ENCODE assay signal across 13 cellular contexts in the genomic region with DNA sequence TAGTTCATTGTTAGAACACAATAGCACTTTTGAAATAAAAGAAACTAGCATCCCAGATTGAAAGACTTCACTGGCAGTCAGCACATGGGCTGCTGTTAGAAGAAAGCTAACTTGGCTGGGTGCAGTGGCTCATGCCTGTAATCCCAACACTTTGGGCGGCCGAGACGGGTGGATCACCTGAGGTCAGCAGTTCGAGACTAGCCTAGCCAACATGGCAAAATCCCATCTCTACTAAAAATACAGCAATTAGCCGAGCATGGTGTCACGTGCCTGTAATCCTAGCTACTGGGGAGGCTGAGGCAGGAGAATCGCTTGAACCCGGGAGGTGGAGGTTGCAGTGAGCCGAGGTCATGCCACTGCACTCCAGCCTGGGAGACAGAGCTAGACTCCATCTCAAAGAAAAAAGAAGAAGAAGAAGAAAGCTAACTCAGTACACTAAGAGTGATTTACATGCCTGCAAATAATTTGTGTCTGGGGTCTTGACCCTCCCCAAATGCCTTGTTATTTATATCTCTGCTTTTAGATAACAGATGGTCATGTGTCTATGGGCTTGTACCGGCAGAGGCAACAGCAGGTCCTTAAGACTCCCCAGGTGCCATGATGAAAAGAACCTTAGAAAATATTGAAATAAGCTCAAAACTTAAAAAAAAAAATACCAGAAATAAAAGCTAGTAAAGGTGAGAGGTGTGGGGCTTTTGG. TPM values are rescaled to one million over a fixed set of nuclear protein-coding genes. Genes with fewer than 3 reads are reported as not detected.
DNase-seq lines count a peak whose midpoint lies in the region; ATAC-seq, FAIRE-seq and TF ChIP-seq lines count a peak whose summit lies in the region.
"Had no signal": no experiment of that assay in that cellular context is flagged by ENCODE, and none has a peak within 500 bp of the region (broad histone marks: within the 10 kb centered on the region; RNA-seq: fewer than 3 reads in every experiment).

No MANE protein-coding gene starts in this region.

- H3K36me3 ChIP-seq in HAP-1 (replicated peaks) (peaks cover 48% of the 10 kb centered on the region), WERI-Rb-1 (peaks cover 6% of the 10 kb centered on the region), small intestine (ENCODE audit: control insufficient read depth in 2 of 2, insufficient read depth in 2 of 2, low read length in 2 of 2) (peaks cover 0 to 2% of the 10 kb centered on the region in 2 donors), A673 (ENCODE audit: insufficient read depth, low read length, poor library complexity, severe bottlenecking) (no peaks in the 10 kb centered on the region)

- intact Hi-C loops in A673 (cut with micrococcal nuclease; ENCODE audit: unreplicated experiment): no loop called here

- no peak overlapping the region for H3K27ac Mint-ChIP-seq in activated CD4-positive, alpha-beta memory T cell treated with anti-CD3 and anti-CD28 coated beads, Interleukin-2, amount 10 ng/mL, durations not matched to agents 7 days and 5 days
- H3K27ac Mint-ChIP-seq: stimulated activated naive CD8-positive, alpha-beta T cell treated with anti-CD3 and anti-CD28 coated beads, Interleukin-15, Interleukin-2, amounts not matched to agents 100 ng/mL and 50 ng/mL, for 24 hours had no signal

- H3K9me3 ChIP-seq in HAP-1 (no peaks in the 10 kb centered on the region), WERI-Rb-1 (ENCODE audit: severe bottlenecking) (no peaks in the 10 kb centered on the region), small intestine (ENCODE audit: control insufficient read depth, low read depth) (no peaks in the 10 kb centered on the region), A673 (ENCODE audit: low read depth, low read length, poor library complexity, severe bottlenecking) (no peaks in the 10 kb centered on the region)

- no peak for ATAC-seq in HG03457 (IDR thresholded peaks at IDR 0.05; ENCODE audit: unreplicated experiment)

- in situ Hi-C loops in HAP-1 (cut with MboI; ENCODE audit: low sequenced_read_pairs) (no loop called here), ACHN (cut with HindIII; ENCODE audit: low pct_ligation_motif_present, low pct_unique_long_range_greater_than_20kb, low sequenced_read_pairs) (no loop called here)

- H3K4me1 ChIP-seq in HAP-1 (peaks cover 61% of the 10 kb centered on the region), small intestine (ENCODE audit: control insufficient read depth in 2 of 2, insufficient read depth in 1 of 2, low read depth in 1 of 2, low read length in 1 of 2) (peaks cover 4 to 22% of the 10 kb centered on the region in 2 donors), A673 (ENCODE audit: insufficient read depth, low read length, poor library complexity, severe bottlenecking) (peaks cover 28% of the 10 kb centered on the region)

- peaks cover 7% of the 10 kb centered on the region for H3K27me3 Mint-ChIP-seq in activated CD4-positive, alpha-beta memory T cell treated with anti-CD3 and anti-CD28 coated beads, Interleukin-2, amount 10 ng/mL, durations not matched to agents 7 days and 5 days

- BruUV-seq in A673 (replicated peaks; lab: Mats Ljungman, UMichigan): no TSS peak

- H3K27me3 ChIP-seq in HAP-1 (ENCODE audit: low read depth): no peaks in the 10 kb centered on the region
- H3K27me3 ChIP-seq in WERI-Rb-1 (ENCODE audit: insufficient read depth, low read depth, severe bottlenecking): no peaks in the 10 kb centered on the region
- H3K27me3 ChIP-seq in small intestine (ENCODE audit: control insufficient read depth in 2 of 2, insufficient read depth in 2 of 2, low read length in 2 of 2): no peaks in the 10 kb centered on the region
- H3K27me3 ChIP-seq in A673 (replicated peaks; ENCODE audit: insufficient read depth, low read depth, low read length, poor library complexity): no peaks in the 10 kb centered on the region

- peak overlapping the region; percentile 67 for H3K27ac ChIP-seq in WERI-Rb-1
- H3K27ac ChIP-seq in small intestine (ENCODE audit: low read depth in 1 of 2, low read length in 1 of 2): peak overlapping the region; percentile 65 to 95
- H3K27ac ChIP-seq in A673 (ENCODE audit: low read depth, low read length, poor library complexity, severe bottlenecking): no peak overlapping the region
- H3K27ac ChIP-seq: KMS-11 had no signal

- FAIRE-seq in small intestine (lab: Jason Lieb, UNC): no peak

- POLR2A ChIA-PET in activated CD4-positive, alpha-beta memory T cell treated with anti-CD3 and anti-CD28 coated beads, Interleukin-2, amount 10 ng/mL, durations not matched to agents 7 days and 5 days (lab: Charles Lee): interaction anchor here (1.5 kb wide), 1 partner anchor 9 kb away, joined by 4 read pairs; no protein-coding TSS in a partner anchor
- POLR2A ChIA-PET in A673 (lab: Charles Lee; ENCODE audit: low non-redundant PET): no interaction called here

- CTCF ChIA-PET in activated CD4-positive, alpha-beta memory T cell treated with anti-CD3 and anti-CD28 coated beads, Interleukin-2, amount 10 ng/mL, durations not matched to agents 7 days and 5 days (lab: Charles Lee): no interaction called here
- CTCF ChIA-PET in A673 (lab: Charles Lee): no interaction called here

- 77 to 83% (median 82%) methylated on average over 10 of the region's 10 CpGs for WGBS in small intestine, 3 donors

- no peak for TF ChIP-seq CTCF in WERI-Rb-1 (IDR thresholded peaks at IDR 0.05; ENCODE audit: low read depth, low read length)
- no peak for TF ChIP-seq CTCF in A673 (conservative IDR thresholded peaks at IDR 0.05; ENCODE audit: low read depth, low read length)

- peaks cover 13% of the 10 kb centered on the region for H3K4me1 Mint-ChIP-seq in activated CD4-positive, alpha-beta memory T cell treated with anti-CD3 and anti-CD28 coated beads, Interleukin-2, amount 10 ng/mL, durations not matched to agents 7 days and 5 days

- H3K4me3 ChIP-seq in HAP-1: no peak overlapping the region
- no peak overlapping the region for H3K4me3 ChIP-seq in WERI-Rb-1 (ENCODE audit: low read depth, low read length)
- no peak overlapping the region for H3K4me3 ChIP-seq in small intestine (ENCODE audit: low read depth in 1 of 2, low read length in 2 of 2)
- H3K4me3 ChIP-seq in A673 (ENCODE audit: low read depth, low read length, poor library complexity, severe bottlenecking): no peak overlapping the region
- H3K4me3 ChIP-seq: lung had no signal

- no peak overlapping the region for H3K4me3 Mint-ChIP-seq in activated CD4-positive, alpha-beta memory T cell treated with anti-CD3 and anti-CD28 coated beads, Interleukin-2, amount 10 ng/mL, durations not matched to agents 7 days and 5 days
- H3K4me3 Mint-ChIP-seq: stimulated activated naive CD8-positive, alpha-beta T cell treated with anti-CD3 and anti-CD28 coated beads, Interleukin-15, Interleukin-2, amounts not matched to agents 100 ng/mL and 50 ng/mL, for 24 hours had no signal

- H3K36me3 Mint-ChIP-seq in activated CD4-positive, alpha-beta memory T cell treated with anti-CD3 and anti-CD28 coated beads, Interleukin-2, amount 10 ng/mL, durations not matched to agents 7 days and 5 days (ENCODE audit: low read depth): no peaks in the 10 kb centered on the region

- H3K9me3 Mint-ChIP-seq in activated CD4-positive, alpha-beta memory T cell treated with anti-CD3 and anti-CD28 coated beads, Interleukin-2, amount 10 ng/mL, durations not matched to agents 7 days and 5 days: no peaks in the 10 kb centered on the region
- H3K9me3 Mint-ChIP-seq: stimulated activated naive CD8-positive, alpha-beta T cell treated with anti-CD3 and anti-CD28 coated beads, Interleukin-15, Interleukin-2, amounts not matched to agents 100 ng/mL and 50 ng/mL, for 24 hours had no signal

- peak; percentile 41 to 50 for DNase-seq in HAP-1 (ENCODE audit: low spot score in 2 of 2)
- peak; percentile 29 for DNase-seq in WERI-Rb-1
- peak; percentile 32 for DNase-seq in kidney glomerular epithelial cell (lab: John Stamatoyannopoulos, UW)
- no peak for DNase-seq in small intestine
- no peak for DNase-seq in ACHN
- no peak for DNase-seq in activated CD4-positive, alpha-beta memory T cell treated with anti-CD3 and anti-CD28 coated beads, Interleukin-2, amount 10 ng/mL, durations not matched to agents 7 days and 5 days
- no peak for DNase-seq in A673 (ENCODE audit: low spot score)
- DNase-seq: NCI-H345, SW 1271 had no signal

RNA-seq across cellular contexts. Expression of a gene that starts 9.7 kb away (rescaled TPM):
- polyA plus RNA-seq in small intestine: 100 to 1,000 TPM; 353 to 542 (median 411) TPM
- total RNA-seq in activated CD4-positive, alpha-beta memory T cell treated with anti-CD3 and anti-CD28 coated beads, Interleukin-2, amount 10 ng/mL, durations not matched to agents 7 days and 5 days: 1 to 10 TPM; 4.8 to 6.2 TPM
- total RNA-seq in A673 (2021): 31.2 and 34.5 TPM in 2 replicates

Comparison
In these comparisons a context has a peak if more than half of its experiments do, and no peak if none do; other contexts are left out.
1. DNase-seq: peak in HAP-1 (2 of 2), WERI-Rb-1 (single experiment) and kidney glomerular epithelial cell (single experiment); none in small intestine (single experiment), ACHN (single experiment), activated CD4-positive, alpha-beta memory T cell treated with anti-CD3 and anti-CD28 coated beads, Interleukin-2, amount 10 ng/mL, durations not matched to agents 7 days and 5 days (single experiment) and A673 (single experiment).